8 cellular contexts compared by ENCODE assay signal in genomic region chr21:33588485-33589335, GRCh38. TPM values are rescaled to one million over a fixed set of nuclear protein-coding genes. Genes with fewer than 3 reads are reported as not detected.
DNase-seq lines count a peak whose midpoint lies in the region; ATAC-seq and TF ChIP-seq lines count a peak whose summit lies in the region.

Gene DONSON (minus strand): TSS chr21:33588684. CDS start chr21:33588641, 43 bp downstream.

- DNase-seq in DMS153 (lab: John Stamatoyannopoulos, UW) (peak; percentile 52), HuH-7.5 (ENCODE audit: low spot score) (peak; percentile 78), OCI-M1 (lab: John Stamatoyannopoulos, UW) (peak; percentile 96), activated T-cell treated with anti-CD3 and anti-CD28 coated beads for 48 hours (ENCODE audit: low read depth) (peak; percentile 89), epithelial cell of proximal tubule (ENCODE audit: low read depth) (no peak), mucosa of gallbladder (ENCODE audit: low spot score) (peak; percentile 90)
- peak; percentile 69 to 73 for DNase-seq in stimulated activated CD8-positive, alpha-beta memory T cell treated with anti-CD3 and anti-CD28 coated beads, Interleukin-4, amount 100 ng/mL, for 4 hours (ENCODE audit: low read depth in 2 of 2, low spot score in 1 of 2)

- TF ChIP-seq CTCF in epithelial cell of proximal tubule (conservative IDR thresholded peaks at IDR 0.05; ENCODE audit: low read depth, low read length): no peak

- peak within 1 kb of the TSS; percentile 83 for H3K4me3 ChIP-seq in epithelial cell of proximal tubule (ENCODE audit: low read depth, low read length)

- ATAC-seq in GM21526 (IDR thresholded peaks at IDR 0.05; ENCODE audit: low FRiP score, unreplicated experiment): peak; percentile 83

RNA-seq across cellular contexts. Expression of gene DONSON, which starts in this region (rescaled TPM):
- 41.4 and 55.2 TPM in 2 replicates for total RNA-seq in epithelial cell of proximal tubule
- total RNA-seq in mucosa of gallbladder: 10.1 TPM
